10 cellular contexts compared by ENCODE assay signal in the genomic region with DNA sequence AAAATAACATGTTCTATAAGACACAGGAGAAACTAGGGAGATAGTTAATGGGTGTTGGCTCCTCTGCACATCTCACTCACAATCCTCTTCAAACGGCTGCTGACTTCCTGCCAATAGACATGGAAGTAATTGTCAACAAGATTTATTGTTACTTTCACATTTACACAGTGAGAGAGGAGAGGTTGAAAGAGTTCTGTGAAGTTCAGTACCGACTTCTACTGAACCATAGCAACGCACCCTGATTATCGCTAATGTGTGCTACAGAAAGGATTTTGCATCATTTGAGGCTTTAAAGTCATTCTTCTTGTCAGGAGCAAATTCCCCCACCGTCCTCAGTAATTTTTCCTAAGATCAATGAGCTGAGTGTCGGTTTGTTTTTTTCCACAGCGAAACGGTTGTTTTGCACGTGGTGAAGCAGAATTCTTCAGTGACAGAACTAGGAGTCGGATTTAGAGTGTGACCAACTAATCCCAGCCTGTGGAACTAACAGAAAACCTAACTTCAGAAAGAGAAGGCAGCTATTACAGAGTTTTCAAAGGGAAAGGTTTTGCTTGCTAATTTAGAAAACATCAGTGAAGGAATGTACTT.
A peak's percentile ranks its signal among the peaks of the same experiment; 100 is the strongest.
DNase-seq lines count a peak whose midpoint lies in the region; ATAC-seq and TF ChIP-seq lines count a peak whose summit lies in the region.
"Had no signal": no experiment of that assay in that cellular context is flagged by ENCODE, and none has a peak within 500 bp of the region (broad histone marks: within the 10 kb centered on the region; RNA-seq: fewer than 3 reads in every experiment).

No MANE protein-coding gene starts in this region.

- H3K27ac ChIP-seq in CD4-positive, alpha-beta T cell (ENCODE audit: low read depth, low read length): no peak overlapping the region
- H3K27ac ChIP-seq: VCaP had no signal

- ATAC-seq in CD4-positive, alpha-beta T cell (ENCODE audit: poor library complexity): no peak
- ATAC-seq in HG02938 (IDR thresholded peaks at IDR 0.05; ENCODE audit: unreplicated experiment) (peak; percentile 54), GM18502 (IDR thresholded peaks at IDR 0.05; ENCODE audit: poor library complexity, unreplicated experiment) (no peak), GM21825 (IDR thresholded peaks at IDR 0.05; ENCODE audit: unreplicated experiment) (no peak), HG02981 (IDR thresholded peaks at IDR 0.05; ENCODE audit: unreplicated experiment) (no peak)

- TF ChIP-seq CTCF in CD4-positive, alpha-beta T cell (IDR thresholded peaks at IDR 0.05): no peak
- no peak for TF ChIP-seq CTCF in mesothelial cell of epicardium (IDR thresholded peaks at IDR 0.05; ENCODE audit: unreplicated experiment)

- intact Hi-C loops in CD4-positive, alpha-beta T cell (cut with DNase I, micrococcal nuclease): no loop called here

- H3K36me3 Mint-ChIP-seq in CD4-positive, alpha-beta T cell (ENCODE audit: low read depth): no peaks in the 10 kb centered on the region
- H3K36me3 Mint-ChIP-seq in T-helper 2 cell treated with Interferon-gamma antibody and Interleukin-4, amounts not matched to agents 5 μg/mL and 100 μg/mL, for 36 hours (ENCODE audit: low read depth): no peaks in the 10 kb centered on the region
- no peaks in the 10 kb centered on the region for H3K36me3 Mint-ChIP-seq in mesothelial cell of epicardium
- H3K36me3 Mint-ChIP-seq: naive B cell had no signal

- no peaks in the 10 kb centered on the region for H3K9me3 Mint-ChIP-seq in CD4-positive, alpha-beta T cell
- H3K9me3 Mint-ChIP-seq in T-helper 2 cell treated with Interferon-gamma antibody and Interleukin-4, amounts not matched to agents 5 μg/mL and 100 μg/mL, for 36 hours: no peaks in the 10 kb centered on the region
- no peaks in the 10 kb centered on the region for H3K9me3 Mint-ChIP-seq in mesothelial cell of epicardium
- H3K9me3 Mint-ChIP-seq: naive B cell had no signal

- no peaks in the 10 kb centered on the region for H3K27me3 ChIP-seq in CD4-positive, alpha-beta T cell (ENCODE audit: control insufficient read depth, insufficient read depth, low read length)

- peaks cover 13% of the 10 kb centered on the region for H3K4me1 Mint-ChIP-seq in CD4-positive, alpha-beta T cell (ENCODE audit: low read depth)
- H3K4me1 Mint-ChIP-seq in T-helper 2 cell treated with Interferon-gamma antibody and Interleukin-4, amounts not matched to agents 5 μg/mL and 100 μg/mL, for 36 hours (ENCODE audit: low read depth): peaks cover 13% of the 10 kb centered on the region
- peaks cover 24% of the 10 kb centered on the region for H3K4me1 Mint-ChIP-seq in mesothelial cell of epicardium

- DNase-seq in CD4-positive, alpha-beta T cell: no peak
- no peak for DNase-seq in T-helper 2 cell treated with Interferon-gamma antibody and Interleukin-4, amounts not matched to agents 5 μg/mL and 100 μg/mL, for 36 hours (ENCODE audit: low spot score)
- DNase-seq in mesothelial cell of epicardium (ENCODE audit: low spot score in 2 of 2, unreplicated experiment in 2 of 2) (no peak), cerebellum (ENCODE audit: low spot score) (no peak)
- DNase-seq: naive B cell had no signal

- POLR2A ChIA-PET in CD4-positive, alpha-beta T cell (lab: Charles Lee): no interaction called here

- H3K9me3 ChIP-seq in CD4-positive, alpha-beta T cell (ENCODE audit: control insufficient read depth, low read length): no peaks in the 10 kb centered on the region

- H3K4me3 Mint-ChIP-seq in CD4-positive, alpha-beta T cell: peak overlapping the region; percentile 64
- H3K4me3 Mint-ChIP-seq in T-helper 2 cell treated with Interferon-gamma antibody and Interleukin-4, amounts not matched to agents 5 μg/mL and 100 μg/mL, for 36 hours: peak overlapping the region; percentile 80
- peak overlapping the region; percentile 24 for H3K4me3 Mint-ChIP-seq in mesothelial cell of epicardium

- H3K27me3 Mint-ChIP-seq in CD4-positive, alpha-beta T cell: no peaks in the 10 kb centered on the region
- H3K27me3 Mint-ChIP-seq in T-helper 2 cell treated with Interferon-gamma antibody and Interleukin-4, amounts not matched to agents 5 μg/mL and 100 μg/mL, for 36 hours (ENCODE audit: low read depth): no peaks in the 10 kb centered on the region
- no peaks in the 10 kb centered on the region for H3K27me3 Mint-ChIP-seq in mesothelial cell of epicardium (ENCODE audit: low read depth)
- H3K27me3 Mint-ChIP-seq: naive B cell had no signal

- H3K27ac Mint-ChIP-seq in CD4-positive, alpha-beta T cell: peak overlapping the region; percentile 16
- peak overlapping the region; percentile 47 for H3K27ac Mint-ChIP-seq in T-helper 2 cell treated with Interferon-gamma antibody and Interleukin-4, amounts not matched to agents 5 μg/mL and 100 μg/mL, for 36 hours
- H3K27ac Mint-ChIP-seq in mesothelial cell of epicardium: peak overlapping the region; percentile 40

- CTCF ChIA-PET in CD4-positive, alpha-beta T cell (lab: Charles Lee): no interaction called here

Comparison
In these comparisons a context has a peak if more than half of its experiments do, and no peak if none do; other contexts are left out.
1. H3K4me3 Mint-ChIP-seq: peak in every context shown above with its lines; median percentile 80 in T-helper 2 cell treated with Interferon-gamma antibody and Interleukin-4, amounts not matched to agents 5 μg/mL and 100 μg/mL, for 36 hours; 64 in CD4-positive, alpha-beta T cell; 24 in mesothelial cell of epicardium.